27 cellular contexts compared by ENCODE assay signal in the genomic region with DNA sequence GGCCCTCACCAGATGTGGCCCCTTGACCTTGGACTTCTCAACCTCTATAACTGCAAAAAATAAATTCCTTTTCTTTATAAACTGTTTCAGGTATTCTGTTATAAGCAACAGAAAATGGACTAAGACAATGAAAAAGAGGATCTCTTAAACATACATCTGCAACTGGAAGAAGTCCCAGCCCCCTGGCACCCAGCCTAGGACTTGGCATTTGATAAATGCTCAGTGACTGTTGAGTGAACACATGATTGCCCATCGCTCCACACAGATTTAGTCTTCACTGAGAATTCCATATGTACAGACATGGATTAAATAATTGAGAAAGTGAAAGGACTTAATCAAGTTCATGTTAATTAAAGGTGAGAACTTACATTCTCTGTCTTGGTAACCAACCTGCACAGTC.
"Had no signal": no experiment of that assay in that cellular context is flagged by ENCODE, and none has a peak within 500 bp of the region (broad histone marks: within the 10 kb centered on the region; RNA-seq: fewer than 3 reads in every experiment).

No MANE protein-coding gene starts in this region.

- H3K4me3 ChIP-seq: esophagus muscularis mucosa, gastroesophageal sphincter had no signal

- H3K9me3 ChIP-seq: esophagus muscularis mucosa had no signal

- ATAC-seq: activated CD4-positive, CD25-positive, alpha-beta regulatory T cell treated with anti-CD3 and anti-CD28 coated beads, Interleukin-2, amount 50 U/mL, for 24 hours; activated CD8-positive, alpha-beta T cell treated with anti-CD3 and anti-CD28 coated beads for 36 hours; effector memory CD8-positive, alpha-beta T cell; gastroesophageal sphincter had no signal

- H3K36me3 ChIP-seq: brain microvascular endothelial cell, esophagus muscularis mucosa, gastroesophageal sphincter, WERI-Rb-1 had no signal

- DNase-seq: activated B cell treated with CpG ODN at 0.5 μM for 24 hours; activated CD4-positive, alpha-beta T cell treated with anti-CD3 and anti-CD28 coated beads for 48 hours; activated CD4-positive, alpha-beta T cell treated with anti-CD3 and anti-CD28 coated beads, Interleukin-2, amount 50 U/mL, for 1 hour; activated CD4-positive, alpha-beta T cell treated with anti-CD3 and anti-CD28 coated beads, Interleukin-2, amount 50 U/mL, for 48 hours; activated CD8-positive, alpha-beta memory T cell treated with anti-CD3 and anti-CD28 coated beads for 24 hours; activated CD8-positive, alpha-beta T cell treated with anti-CD3 and anti-CD28 coated beads for 36 hours; activated effector memory CD4-positive, alpha-beta T cell treated with Interleukin-2 at 50 U/mL for 16 hours; activated gamma-delta T cell treated with Interleukin-2 at 50 U/mL for 16 hours; activated naive CD4-positive, alpha-beta T cell treated with anti-CD3 and anti-CD28 coated beads, Interleukin-2, amount 50 U/mL, for 16 hours; activated naive CD4-positive, alpha-beta T cell treated with Interleukin-2 at 50 U/mL for 16 hours; activated T-cell treated with anti-CD3 and anti-CD28 coated beads, Interleukin-2, amount 50 U/mL, for 4 hours; amniotic stem cell; anterior cingulate cortex; brain microvascular endothelial cell; caudate nucleus; cortex of kidney; dermis blood vessel endothelial cell; effector CD4-positive, alpha-beta T cell; effector memory CD8-positive, alpha-beta T cell; erythroblast; foreskin melanocyte; hippocampal formation; T1000; WERI-Rb-1 had no signal

- H3K27me3 ChIP-seq: brain microvascular endothelial cell had no signal
